Comparison of ENCODE assay signal across 8 cellular contexts in the genomic region with DNA sequence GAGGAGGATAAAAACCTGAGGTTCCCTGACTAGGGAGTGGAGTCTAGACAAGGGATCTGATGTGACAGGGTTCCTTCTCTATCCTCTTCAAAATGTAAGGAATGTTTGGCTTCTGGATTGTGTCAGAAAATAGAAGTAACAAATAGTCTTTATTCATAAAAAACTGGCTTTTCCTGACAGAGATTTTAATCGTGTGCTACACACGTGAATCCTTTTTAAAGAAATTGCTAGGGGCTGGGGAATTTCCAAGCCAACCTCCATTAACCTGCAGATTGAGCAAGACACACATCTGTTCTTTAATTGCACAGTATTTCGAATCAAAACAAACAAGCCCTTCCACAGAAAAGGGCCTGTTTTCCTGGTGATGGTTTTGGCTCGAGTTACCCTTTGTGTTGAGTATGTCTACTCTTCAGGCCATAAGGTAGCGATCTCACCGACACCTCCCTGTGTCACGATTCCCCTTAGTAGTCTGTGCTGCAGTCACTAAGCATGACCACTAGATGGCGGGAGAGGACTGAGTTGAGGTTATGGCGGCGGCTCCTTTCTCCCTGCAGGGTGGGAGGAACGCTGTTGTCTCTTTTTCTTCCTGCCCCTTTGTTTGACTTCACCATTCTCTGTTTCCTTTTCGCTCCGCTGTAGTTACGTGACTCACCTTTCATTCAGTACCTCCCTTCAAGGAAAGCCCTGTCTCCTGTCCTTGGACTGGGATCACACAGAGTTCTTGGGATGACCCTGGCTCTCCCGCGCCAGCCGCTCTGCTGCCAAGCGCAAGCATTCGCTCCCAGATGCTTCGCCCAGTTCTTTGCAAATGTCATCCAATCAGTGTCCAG.
DNase-seq lines count a peak whose midpoint lies in the region; ATAC-seq and TF ChIP-seq lines count a peak whose summit lies in the region.

No MANE protein-coding gene starts in this region.

- WGBS in lung, 2 donors = 7% methylated on average over 20 of the region's 20 CpGs

- POLR2A ChIA-PET in BJ (lab: Charles Lee) = no interaction called here

- H3K27ac ChIP-seq in lung (ENCODE audit: low read depth in 1 of 2, low read length in 1 of 2) = no peak overlapping the region

- peaks cover 0 to 3% of the 10 kb centered on the region in 2 donors for H3K9me3 ChIP-seq in lung (ENCODE audit: control insufficient read depth in 2 of 2, insufficient read depth in 1 of 2, low read length in 1 of 2)

- TF ChIP-seq CTCF in BJ (IDR thresholded peaks at IDR 0.05; ENCODE audit: insufficient read depth, low read depth, low read length) (peak; percentile 94), lung (IDR thresholded peaks at IDR 0.05; ENCODE audit: control extremely low read depth, extremely low read depth) (peak; percentile 95)

- H3K4me1 ChIP-seq in lung (ENCODE audit: control insufficient read depth in 2 of 2, insufficient read depth in 2 of 2, low read length in 2 of 2) = no peaks in the 10 kb centered on the region

- no peaks in the 10 kb centered on the region for H3K36me3 ChIP-seq in BJ (ENCODE audit: control insufficient read depth, insufficient read depth, low read length)
- no peaks in the 10 kb centered on the region for H3K36me3 ChIP-seq in lung (ENCODE audit: control insufficient read depth in 2 of 2, insufficient read depth in 2 of 2, low read length in 2 of 2)

- peak; percentile 97 for ATAC-seq in GM19035 (IDR thresholded peaks at IDR 0.05; ENCODE audit: unreplicated experiment)
- peak; percentile 95 for ATAC-seq in HG03378 (IDR thresholded peaks at IDR 0.05; ENCODE audit: unreplicated experiment)
- peak; percentile 97 for ATAC-seq in lung (ENCODE audit: insufficient read depth, low FRiP score)

- DNase-seq in BJ (ENCODE audit: low read depth) (peak; percentile 9), NCI-H460 (ENCODE audit: extremely low read depth, low read depth) (peak; percentile 64), lung (ENCODE audit: low spot score) (peak; percentile 78)
- peak; percentile 72 to 82 for DNase-seq in activated CD4-positive, alpha-beta T cell treated with anti-CD3 and anti-CD28 coated beads, Interleukin-2, amount 50 U/mL, for 48 hours
- DNase-seq in effector CD4-positive, alpha-beta T cell = peak; percentile 71
- DNase-seq in stimulated activated CD8-positive, alpha-beta memory T cell treated with anti-CD3 and anti-CD28 coated beads, Interleukin-12 subunit alpha, Interleukin-12 subunit beta, amount 100 ng/mL, for 1 hour (ENCODE audit: low read depth) = peak; percentile 66

- CTCF ChIA-PET in BJ (lab: Yijun Ruan, JAX) = interaction anchor here (0.7 to 2.5 kb wide), 10 partner anchors 9 to 1193 kb away, joined by 3 to 10 read pairs (median 4); partner anchors contain the start of gene MLLT3

- H3K4me3 ChIP-seq in BJ (ENCODE audit: low read depth, low read length) (peak overlapping the region; percentile 34), lung (no peak overlapping the region)

- H3K27me3 ChIP-seq in BJ (ENCODE audit: control insufficient read depth, insufficient read depth, low read length) (peaks cover 6% of the 10 kb centered on the region), lung (ENCODE audit: control insufficient read depth, insufficient read depth) (no peaks in the 10 kb centered on the region)

Comparison
In these comparisons a context has a peak if more than half of its experiments do, and no peak if none do; other contexts are left out.
1. DNase-seq: peak in every context shown above with its lines; median percentile 78 in lung; 77 in activated CD4-positive, alpha-beta T cell treated with anti-CD3 and anti-CD28 coated beads, Interleukin-2, amount 50 U/mL, for 48 hours; 71 in effector CD4-positive, alpha-beta T cell; 66 in stimulated activated CD8-positive, alpha-beta memory T cell treated with anti-CD3 and anti-CD28 coated beads, Interleukin-12 subunit alpha, Interleukin-12 subunit beta, amount 100 ng/mL, for 1 hour; 64 in NCI-H460; 9 in BJ.